Comparison of ENCODE assay signal across 9 cellular contexts in genomic region chr3:69542265-69543079, GRCh38.
A peak's percentile ranks its signal among the peaks of the same experiment; 100 is the strongest.
DNase-seq lines count a peak whose midpoint lies in the region; ATAC-seq and TF ChIP-seq lines count a peak whose summit lies in the region.
"Had no signal": no experiment of that assay in that cellular context is flagged by ENCODE, and none has a peak within 500 bp of the region (broad histone marks: within the 10 kb centered on the region; RNA-seq: fewer than 3 reads in every experiment).

No MANE protein-coding gene starts in this region.

- no peaks in the 10 kb centered on the region for H3K4me1 ChIP-seq in SJSA1 (replicated peaks)
- H3K4me1 ChIP-seq in ovary (ENCODE audit: insufficient read depth) = no peaks in the 10 kb centered on the region
- H3K4me1 ChIP-seq: adrenal gland had no signal

- no peak for TF ChIP-seq EP300 in ovary (IDR thresholded peaks at IDR 0.05)

- intact Hi-C loops in Right ventricle myocardium superior (cut with DNase I) (no loop called here), ovary (cut with DNase I) (no loop called here)

- H3K27me3 ChIP-seq in SJSA1 (replicated peaks) (peaks cover 30% of the 10 kb centered on the region), ovary (no peaks in the 10 kb centered on the region)

- ATAC-seq in Right ventricle myocardium superior (ENCODE audit: poor library complexity) (peak; percentile 74), GM21528 (IDR thresholded peaks at IDR 0.05; ENCODE audit: low FRiP score, unreplicated experiment) (no peak), HG03097 (IDR thresholded peaks at IDR 0.05; ENCODE audit: low FRiP score, unreplicated experiment) (no peak), HG03095 (IDR thresholded peaks at IDR 0.05; ENCODE audit: unreplicated experiment) (no peak)

- peak; percentile 45 for DNase-seq in Daoy (ENCODE audit: low read depth)
- peak in 1 of 2 experiments; percentile 15 for DNase-seq in SJSA1 (ENCODE audit: low read depth in 1 of 2, low spot score in 2 of 2)
- DNase-seq in Right ventricle myocardium superior = peak; percentile 66
- DNase-seq in ovary = peak in 4 of 5 donors; percentile 14 to 57 (median 37)
- DNase-seq in NCI-H446 (lab: John Stamatoyannopoulos, UW) = no peak

- no peak for TF ChIP-seq CTCF in ovary (IDR thresholded peaks at IDR 0.05)

- H3K4me3 ChIP-seq in SJSA1 = peak overlapping the region; percentile 30
- H3K4me3 ChIP-seq in ovary = peak overlapping the region; percentile 24

- H3K9me3 ChIP-seq in SJSA1 (replicated peaks) (no peaks in the 10 kb centered on the region), ovary (no peaks in the 10 kb centered on the region)
- H3K9me3 ChIP-seq: adrenal gland had no signal

- H3K36me3 ChIP-seq in SJSA1 (no peaks in the 10 kb centered on the region), ovary (no peaks in the 10 kb centered on the region)
- H3K36me3 ChIP-seq: adrenal gland had no signal

- no peak overlapping the region for H3K27ac ChIP-seq in SJSA1
- H3K27ac ChIP-seq in ovary = no peak overlapping the region

- WGBS in ovary, 3 donors = 1 to 2% (median 1%) methylated on average over 62 to 66 of the region's 66 CpGs

- no peak for TF ChIP-seq POLR2A in ovary (IDR thresholded peaks at IDR 0.05)

Comparison
In these comparisons a context has a peak if more than half of its experiments do, and no peak if none do; other contexts are left out.
1. DNase-seq: peak in Daoy (single experiment), Right ventricle myocardium superior (single experiment) and ovary (4 of 5); none in NCI-H446 (0 of 2).